In the genomic region with DNA sequence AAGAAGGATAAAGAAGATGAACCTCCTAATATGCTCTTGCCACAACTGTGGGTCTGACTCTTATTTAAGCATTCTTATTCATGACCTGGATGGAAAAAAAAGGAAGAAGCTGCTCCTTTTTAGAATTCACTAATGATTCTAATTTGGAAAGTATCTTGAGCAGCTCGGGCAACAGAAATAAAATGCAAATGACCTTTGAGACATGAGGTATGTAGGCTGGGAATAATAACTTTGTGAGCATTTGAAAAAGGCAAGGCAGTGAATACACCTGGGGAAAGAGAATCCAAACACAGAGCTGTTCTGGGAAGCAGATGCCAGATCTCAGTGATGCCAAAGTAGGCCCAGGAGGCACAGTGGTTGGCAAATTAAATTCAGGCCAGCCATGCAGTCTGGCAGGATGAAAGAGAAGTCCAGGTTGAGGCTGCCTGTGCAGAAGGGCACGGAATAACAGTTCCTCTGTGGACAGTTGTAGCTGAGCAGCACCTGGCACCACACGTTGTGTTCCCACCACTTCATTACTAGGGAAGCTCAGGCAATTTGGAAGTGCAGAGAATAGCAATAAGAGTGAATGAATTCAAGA, we compare ENCODE assay signal across 20 cellular contexts.
"Had no signal": no experiment of that assay in that cellular context is flagged by ENCODE, and none has a peak within 500 bp of the region (broad histone marks: within the 10 kb centered on the region; RNA-seq: fewer than 3 reads in every experiment).

No MANE protein-coding gene starts in this region.

- DNase-seq: activated CD4-positive, alpha-beta T cell treated with anti-CD3 and anti-CD28 coated beads for 1 hour; activated CD4-positive, alpha-beta T cell treated with anti-CD3 and anti-CD28 coated beads, Interleukin-2, amount 50 U/mL, for 48 hours; activated gamma-delta T cell treated with Interleukin-2 at 50 U/mL for 16 hours; activated T-cell treated with anti-CD3 and anti-CD28 coated beads for 4 hours; effector CD8-positive, alpha-beta T cell; gastrocnemius medialis; heart right ventricle; immature natural killer cell; kidney glomerular epithelial cell; left ventricle myocardium superior; naive thymus-derived CD4-positive, alpha-beta T cell; stimulated activated CD4-positive, alpha-beta T cell treated with anti-CD3 and anti-CD28 coated beads, Interleukin-12 subunit alpha, Interleukin-12 subunit beta, amount 100 ng/mL, for 4 hours; stimulated activated CD4-positive, alpha-beta T cell treated with anti-CD3 and anti-CD28 coated beads, Interleukin-1b, Interleukin-23, amount 100 ng/mL, for 48 hours; stimulated activated CD8-positive, alpha-beta memory T cell treated with anti-CD3 and anti-CD28 coated beads, Interleukin-4, amount 100 ng/mL, for 48 hours; stimulated activated naive CD4-positive, alpha-beta T cell; T-helper 17 cell; thyroid gland; WERI-Rb-1 had no signal

- ATAC-seq: activated naive CD4-positive, alpha-beta T cell treated with anti-CD3 and anti-CD28 coated beads, Interleukin-2, amount 50 U/mL, for 72 hours; esophagus mucosa; gastrocnemius medialis; heart right ventricle; left ventricle myocardium superior; naive thymus-derived CD4-positive, alpha-beta T cell; T-helper 17 cell had no signal
